Comparison of ENCODE assay signal across 8 cellular contexts in the genomic region with DNA sequence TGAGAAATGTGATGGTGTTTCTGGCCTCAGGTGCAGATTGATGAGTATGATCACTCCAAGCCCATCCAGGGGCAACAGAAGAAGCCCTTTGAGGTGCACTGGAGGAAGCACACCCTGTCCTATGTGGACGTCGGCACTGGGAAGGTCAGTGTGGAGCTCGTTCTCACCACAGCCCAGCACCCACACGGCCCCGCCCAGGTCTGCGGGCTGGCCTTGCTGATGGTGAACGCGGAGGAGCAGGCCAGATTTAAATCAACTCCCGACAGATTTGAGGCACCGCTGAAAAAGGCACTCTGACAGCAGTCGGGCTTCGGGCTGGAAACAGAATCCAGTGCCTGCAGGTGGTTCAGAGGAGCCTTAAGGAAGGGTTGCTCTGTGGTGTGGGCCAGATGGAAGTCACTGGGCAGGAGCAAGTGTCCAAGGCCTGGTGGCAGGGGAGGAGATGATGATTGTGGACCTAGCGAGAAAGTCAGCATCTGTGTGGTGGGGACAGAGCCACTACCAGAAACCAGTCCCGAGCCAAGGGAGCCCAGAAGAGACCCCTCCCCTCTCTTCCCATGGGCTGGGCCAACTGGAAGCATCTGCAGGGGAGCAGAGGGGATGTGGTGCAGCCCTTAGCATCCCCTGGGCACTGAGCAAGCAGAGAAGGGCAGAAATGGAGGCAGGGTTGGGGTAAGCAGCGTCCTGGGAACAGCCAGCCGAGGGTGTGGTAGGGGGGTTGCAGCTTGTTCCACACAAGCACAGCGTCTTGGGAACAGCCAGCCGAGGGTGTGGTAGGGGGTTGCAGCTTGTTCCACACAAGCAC. TPM values are rescaled to one million over a fixed set of nuclear protein-coding genes. Genes with fewer than 3 reads are reported as not detected.
DNase-seq lines count a peak whose midpoint lies in the region; ATAC-seq, FAIRE-seq and TF ChIP-seq lines count a peak whose summit lies in the region.
"Not testable (repeated sequence)": the region's sequence is repeated elsewhere in the genome, so short reads cannot be mapped to it uniquely, and the experiment has no call there.
"Had no signal": no experiment of that assay in that cellular context is flagged by ENCODE, and none has a peak within 500 bp of the region (broad histone marks: within the 10 kb centered on the region; RNA-seq: fewer than 3 reads in every experiment).

No MANE protein-coding gene starts in this region.

- ATAC-seq in GM19035 (IDR thresholded peaks at IDR 0.05; ENCODE audit: unreplicated experiment) (peak; percentile 6), K562 (peak; percentile 16), natural killer cell (peak in 2 of 3 donors; percentile 12 to 25)
- not testable (repeated sequence) for ATAC-seq in PC-3; activated CD8-positive, alpha-beta T cell treated with anti-CD3 and anti-CD28 coated beads, Interleukin-2, amount 10 ng/mL, durations not matched to agents 7 days and 5 days
- ATAC-seq in stimulated activated memory B cell treated with anti-CD40 and anti-IgM and Interleukin-4, amounts not matched to agents 10 μg/mL and 1 μg/mL and 100 μg/mL, for 72 hours, result peak; percentile 24

- H3K36me3 ChIP-seq in PC-3 (ENCODE audit: low read depth, low read length), result not testable (repeated sequence)
- peaks cover 63% of the 10 kb centered on the region; the same call in 2 of the 3 replicates for H3K36me3 ChIP-seq in K562 (ENCODE audit: control insufficient read depth, insufficient read depth, low read length)

- H3K27me3 Mint-ChIP-seq in activated CD8-positive, alpha-beta T cell treated with anti-CD3 and anti-CD28 coated beads, Interleukin-2, amount 10 ng/mL, durations not matched to agents 7 days and 5 days (ENCODE audit: low read depth); natural killer cell (ENCODE audit: low read depth in 2 of 2); stimulated activated memory B cell treated with anti-CD40 and anti-IgM and Interleukin-4, amounts not matched to agents 10 μg/mL and 1 μg/mL and 100 μg/mL, for 72 hours: not testable (repeated sequence)

- not testable (repeated sequence) for H3K9me3 ChIP-seq in PC-3 (ENCODE audit: low read length); K562 (replicated peaks; ENCODE audit: control insufficient read depth, insufficient read depth, low read depth, low read length)

- H3K4me3 ChIP-seq in PC-3 (ENCODE audit: low read length); K562: not testable (repeated sequence)

- TF ChIP-seq EP300 in K562 (IDR thresholded peaks at IDR 0.05; ENCODE audit: low read length), result not testable (repeated sequence)

- not testable (repeated sequence) for H3K79me2 ChIP-seq in PC-3 (ENCODE audit: low read length); K562 (ENCODE audit: control insufficient read depth, insufficient read depth, low read length)

- FAIRE-seq in K562 (lab: Jason Lieb, UNC), result not testable (repeated sequence)

- intact Hi-C loops in PC-3 (cut with micrococcal nuclease); K562 (cut with micrococcal nuclease); natural killer cell (cut with micrococcal nuclease): not testable (repeated sequence)

- H3K27me3 ChIP-seq in PC-3 (ENCODE audit: low read length); K562 (ENCODE audit: control insufficient read depth in 2 of 2, insufficient read depth in 2 of 2, low read length in 2 of 2): not testable (repeated sequence)

- H3F3A ChIP-seq in PC-3 (ENCODE audit: low read length, unreplicated experiment), result not testable (repeated sequence)

- H3K9me1 ChIP-seq in K562 (ENCODE audit: control insufficient read depth, insufficient read depth, low read length), result not testable (repeated sequence)

- in situ Hi-C loops in K562 (cut with MboI), result not testable (repeated sequence)

- peak overlapping the region; percentile 1 for H3K27ac Mint-ChIP-seq in activated CD8-positive, alpha-beta T cell treated with anti-CD3 and anti-CD28 coated beads, Interleukin-2, amount 10 ng/mL, durations not matched to agents 7 days and 5 days
- H3K27ac Mint-ChIP-seq in natural killer cell, result peak overlapping the region in 1 of 2 donors; percentile 16
- peak overlapping the region; percentile 49 for H3K27ac Mint-ChIP-seq in stimulated activated memory B cell treated with anti-CD40 and anti-IgM and Interleukin-4, amounts not matched to agents 10 μg/mL and 1 μg/mL and 100 μg/mL, for 72 hours

- not testable (repeated sequence) for DNase-seq in PC-3; activated CD8-positive, alpha-beta T cell treated with anti-CD3 and anti-CD28 coated beads, Interleukin-2, amount 10 ng/mL, durations not matched to agents 7 days and 5 days; natural killer cell
- DNase-seq in K562 (ENCODE audit: extremely low read depth in 1 of 4, low spot score in 3 of 4) (peak in 2 of 4 experiments; percentile 6 to 7), islet precursor cell (peak; percentile 51)

- not testable (repeated sequence) for H3K4me2 ChIP-seq in PC-3 (ENCODE audit: low read length); K562 (ENCODE audit: insufficient read depth, low read length)

- POLR2A ChIA-PET in PC-3 (lab: Charles Lee; ENCODE audit: unreplicated experiment); activated CD8-positive, alpha-beta T cell treated with anti-CD3 and anti-CD28 coated beads, Interleukin-2, amount 10 ng/mL, durations not matched to agents 7 days and 5 days (lab: Charles Lee); K562 (lab: Yijun Ruan, JAX): not testable (repeated sequence)

- 0 out of 2 replicates have a peak, but pooled peaks have one; percentile 48 for TF ChIP-seq POLR2A in K562 (conservative IDR thresholded peaks at IDR 0.05)

- TF ChIP-seq RAD21 in K562 (CRISPR knock-in tag; conservative IDR thresholded peaks at IDR 0.05 in 1 of 2, IDR thresholded peaks at IDR 0.05 in 1 of 2), result not testable (repeated sequence)

- not testable (repeated sequence) for H3K4me1 ChIP-seq in PC-3 (ENCODE audit: insufficient read depth, low read length); K562 (replicated peaks in 1 of 2; ENCODE audit: control insufficient read depth in 2 of 2, insufficient read depth in 2 of 2, low read length in 2 of 2)

- H4K20me1 ChIP-seq in PC-3 (ENCODE audit: low read length); K562 (replicated peaks; ENCODE audit: control insufficient read depth, insufficient read depth, low read length): not testable (repeated sequence)

- CTCF ChIA-PET in PC-3 (lab: Charles Lee); activated CD8-positive, alpha-beta T cell treated with anti-CD3 and anti-CD28 coated beads, Interleukin-2, amount 10 ng/mL, durations not matched to agents 7 days and 5 days (lab: Charles Lee); K562 (lab: Yijun Ruan, JAX; ENCODE audit: low intra/inter-chr PET ratio): not testable (repeated sequence)

- H3K36me3 Mint-ChIP-seq in activated CD8-positive, alpha-beta T cell treated with anti-CD3 and anti-CD28 coated beads, Interleukin-2, amount 10 ng/mL, durations not matched to agents 7 days and 5 days (ENCODE audit: low read depth), result peaks cover 48% of the 10 kb centered on the region
- H3K36me3 Mint-ChIP-seq in natural killer cell, result peaks cover 29% of the 10 kb centered on the region
- H3K36me3 Mint-ChIP-seq in stimulated activated memory B cell treated with anti-CD40 and anti-IgM and Interleukin-4, amounts not matched to agents 10 μg/mL and 1 μg/mL and 100 μg/mL, for 72 hours, result peaks cover 52% of the 10 kb centered on the region

- not testable (repeated sequence) for TF ChIP-seq CTCF in PC-3 (conservative IDR thresholded peaks at IDR 0.05; ENCODE audit: low read depth, low read length); K562 (IDR thresholded peaks at IDR 0.05 in 2 of 3, conservative IDR thresholded peaks at IDR 0.05 in 1 of 3; ENCODE audit: insufficient read depth in 2 of 3, low read depth in 1 of 3, low read length in 3 of 3); natural killer cell (IDR thresholded peaks at IDR 0.05)

- TSS peak; percentile 8 for BruUV-seq in PC-3 (replicated peaks; lab: Mats Ljungman, UMichigan)
- not testable (repeated sequence) for BruUV-seq in K562 (replicated peaks; lab: Mats Ljungman, UMichigan)

- not testable (repeated sequence) for H2AFZ ChIP-seq in PC-3 (ENCODE audit: low read length); K562 (ENCODE audit: low read depth, low read length)

- not testable (repeated sequence) for H3K27ac ChIP-seq in PC-3 (ENCODE audit: low read length); K562 (ENCODE audit: extremely low read depth, low read depth, low read length)

- H3K9me2 ChIP-seq in PC-3 (replicated peaks; ENCODE audit: low read length), result not testable (repeated sequence)

- H3K4me1 Mint-ChIP-seq in activated CD8-positive, alpha-beta T cell treated with anti-CD3 and anti-CD28 coated beads, Interleukin-2, amount 10 ng/mL, durations not matched to agents 7 days and 5 days (ENCODE audit: low read depth), result not testable (repeated sequence)
- peaks cover 10 to 18% of the 10 kb centered on the region in 2 donors for H3K4me1 Mint-ChIP-seq in natural killer cell
- peaks cover 14% of the 10 kb centered on the region for H3K4me1 Mint-ChIP-seq in stimulated activated memory B cell treated with anti-CD40 and anti-IgM and Interleukin-4, amounts not matched to agents 10 μg/mL and 1 μg/mL and 100 μg/mL, for 72 hours

- not testable (repeated sequence) for H3K9ac ChIP-seq in PC-3 (ENCODE audit: low read length)
- peak overlapping the region in 1 of 2 experiments; percentile 1; a peak in 1 of 4 replicates for H3K9ac ChIP-seq in K562 (ENCODE audit: insufficient read depth in 1 of 2, low read depth in 2 of 2, low read length in 2 of 2)

- WGBS in K562 (ENCODE audit: insufficient coverage, low coverage, missing lambda C conversion rate), result 86% methylated on average over 18 of the region's 18 CpGs

- H3K9me3 Mint-ChIP-seq in activated CD8-positive, alpha-beta T cell treated with anti-CD3 and anti-CD28 coated beads, Interleukin-2, amount 10 ng/mL, durations not matched to agents 7 days and 5 days (ENCODE audit: insufficient read depth); natural killer cell; stimulated activated memory B cell treated with anti-CD40 and anti-IgM and Interleukin-4, amounts not matched to agents 10 μg/mL and 1 μg/mL and 100 μg/mL, for 72 hours: not testable (repeated sequence)

- H3K4me3 Mint-ChIP-seq in activated CD8-positive, alpha-beta T cell treated with anti-CD3 and anti-CD28 coated beads, Interleukin-2, amount 10 ng/mL, durations not matched to agents 7 days and 5 days; natural killer cell; stimulated activated memory B cell treated with anti-CD40 and anti-IgM and Interleukin-4, amounts not matched to agents 10 μg/mL and 1 μg/mL and 100 μg/mL, for 72 hours: not testable (repeated sequence)

RNA-seq across cellular contexts. Expression of gene MUC20, which starts 36.9 kb away (rescaled TPM):
- total RNA-seq in PC-3 (2014; rRNA removed), result 0.69 and 2.2 TPM in 2 replicates
- total RNA-seq in activated CD8-positive, alpha-beta T cell treated with anti-CD3 and anti-CD28 coated beads, Interleukin-2, amount 10 ng/mL, durations not matched to agents 7 days and 5 days, result 1 to 10 TPM in 1 of 2 experiments, under 1 TPM in 1; 0.53 to 1.7 TPM
- 0.51 and 0.63 TPM in 2 replicates for total RNA-seq in K562 (2011; cell fraction: chromatin; rRNA removed; ENCODE audit: low replicate concordance)
- 0.17 and 0.39 TPM in 2 replicates for total RNA-seq in K562 (2011; cell fraction: nucleolus; rRNA removed)
- not detected in 2 replicates for total RNA-seq in K562 (2011; cell fraction: nucleoplasm; rRNA removed)
- total RNA-seq in K562 (2014; rRNA removed), result not detected in 2 replicates
- total RNA-seq in K562 (2014; rRNA removed; fragmentation: Illumina TruSeq; extraction: Trizol), result not detected in 2 replicates
- total RNA-seq in K562 (2015; rRNA removed; fragmentation: Illumina TruSeq; extraction: Trizol), result 0.18 TPM in 1 of 2 replicates, not detected in the other
- total RNA-seq in K562 (2021), result 0.16 and 0.25 TPM in 2 replicates
- polyA plus RNA-seq in K562 (2011; rRNA removed), result 0.11 and 0.15 TPM in 2 replicates
- polyA plus RNA-seq in K562 (2011; cell fraction: cytosol; rRNA removed), result 0.09 and 0.12 TPM in 2 replicates
- polyA plus RNA-seq in K562 (2011; cell fraction: nucleus; rRNA removed), result 0.41 and 0.63 TPM in 2 replicates
- 0.22 and 1.2 TPM in 2 replicates for polyA plus RNA-seq in K562 (2012)
- polyA plus RNA-seq in K562 (2014; fragmentation: Illumina TruSeq; extraction: Trizol), result 0.15 and 0.44 TPM in 2 replicates
- under 1 TPM in 1 of 2 experiments, not detected in 1; 0.03 TPM for polyA plus RNA-seq in K562 (2014; fragmentation: Nextera tagmentation; extraction: Ambion mirVana)
- 0.22 and 0.23 TPM in 2 replicates for polyA plus RNA-seq in K562 (2014; rRNA removed)
- polyA minus RNA-seq in K562 (2011; rRNA and poly(A)+ RNA removed), result not detected in 2 replicates
- not detected in 2 replicates for polyA minus RNA-seq in K562 (2011; cell fraction: cytosol; rRNA and poly(A)+ RNA removed)
- not detected in 2 replicates for polyA minus RNA-seq in K562 (2011; cell fraction: nucleus; rRNA and poly(A)+ RNA removed)
- 10 to 100 TPM in 1 of 3 donors, 1 to 10 TPM in 2; 4.1 to 11.4 (median 5.9) TPM for total RNA-seq in natural killer cell
- total RNA-seq: RPMI7951 had no signal
